1 cellular context compared by ENCODE assay signal in genomic region chr7:127447326-127447945, GRCh38.
TF ChIP-seq lines count a peak whose summit lies in the region.

No MANE protein-coding gene starts in this region.

TF ChIP-seq in GM12878, 131 proteins besides CTCF, POLR2A, EP300 and RAD21 (continued from another document):
- no peak for TF ChIP-seq PKNOX1 (IDR thresholded peaks at IDR 0.05)
- no peak for TF ChIP-seq E4F1 (IDR thresholded peaks at IDR 0.05; ENCODE audit: borderline replicate concordance, partially characterized antibody)
- no peak for TF ChIP-seq GABPA (IDR thresholded peaks at IDR 0.05; ENCODE audit: low read depth)
- TF ChIP-seq RELA (IDR thresholded peaks at IDR 0.05; ENCODE audit: borderline replicate concordance, partially characterized antibody), result no peak
- peak; percentile 70 for TF ChIP-seq YY1 (IDR thresholded peaks at IDR 0.05; ENCODE audit: low read depth, low read length)
- no peak for TF ChIP-seq ESRRA (IDR thresholded peaks at IDR 0.05; ENCODE audit: low read length)
- TF ChIP-seq SPI1 (IDR thresholded peaks at IDR 0.05; ENCODE audit: borderline replicate concordance, insufficient read depth, low read depth, low read length), result no peak
- no peak for TF ChIP-seq SREBF2 (IDR thresholded peaks at IDR 0.05; ENCODE audit: low read length)
- TF ChIP-seq POLR2AphosphoS5 (IDR thresholded peaks at IDR 0.05; ENCODE audit: low read length), result no peak
- no peak for TF ChIP-seq RFX5 (IDR thresholded peaks at IDR 0.05; ENCODE audit: low read depth, low read length)
- no peak for TF ChIP-seq ZSCAN29 (IDR thresholded peaks at IDR 0.05)
- no peak for TF ChIP-seq KAT2A (conservative IDR thresholded peaks at IDR 0.05; ENCODE audit: control insufficient read depth, low read depth, low read length)
